1 cellular context compared by ENCODE assay signal in genomic region chr2:234823877-234824376, GRCh38.
TF ChIP-seq lines count a peak whose summit lies in the region.

No MANE protein-coding gene starts in this region.

TF ChIP-seq in HepG2, 621 proteins besides CTCF, POLR2A, EP300 and RAD21 (continued from another document):
- TF ChIP-seq TFAP4 (IDR thresholded peaks at IDR 0.05; ENCODE audit: borderline replicate concordance, low read depth) = peak; percentile 84
- peak; percentile 42; the same call in 1 of the 2 replicates for TF ChIP-seq ELF3 (CRISPR knock-in tag; IDR thresholded peaks at IDR 0.05)
- no peak for TF ChIP-seq ZNF33B (CRISPR knock-in tag; IDR thresholded peaks at IDR 0.05)
- TF ChIP-seq MEIS1 (CRISPR knock-in tag; IDR thresholded peaks at IDR 0.05; ENCODE audit: borderline replicate concordance) = no peak
- peak; percentile 50; the same call in 1 of the 2 replicates for TF ChIP-seq IRF2 (CRISPR knock-in tag; IDR thresholded peaks at IDR 0.05)
- TF ChIP-seq PBX3 (CRISPR knock-in tag; IDR thresholded peaks at IDR 0.05; ENCODE audit: borderline replicate concordance) = no peak
- no peak for TF ChIP-seq ZSCAN22 (CRISPR knock-in tag; IDR thresholded peaks at IDR 0.05)
- no peak for TF ChIP-seq MTF2 (CRISPR knock-in tag; IDR thresholded peaks at IDR 0.05; ENCODE audit: borderline replicate concordance)
- no peak for TF ChIP-seq KDM4B (CRISPR knock-in tag; IDR thresholded peaks at IDR 0.05)
- TF ChIP-seq, protein P1, sequence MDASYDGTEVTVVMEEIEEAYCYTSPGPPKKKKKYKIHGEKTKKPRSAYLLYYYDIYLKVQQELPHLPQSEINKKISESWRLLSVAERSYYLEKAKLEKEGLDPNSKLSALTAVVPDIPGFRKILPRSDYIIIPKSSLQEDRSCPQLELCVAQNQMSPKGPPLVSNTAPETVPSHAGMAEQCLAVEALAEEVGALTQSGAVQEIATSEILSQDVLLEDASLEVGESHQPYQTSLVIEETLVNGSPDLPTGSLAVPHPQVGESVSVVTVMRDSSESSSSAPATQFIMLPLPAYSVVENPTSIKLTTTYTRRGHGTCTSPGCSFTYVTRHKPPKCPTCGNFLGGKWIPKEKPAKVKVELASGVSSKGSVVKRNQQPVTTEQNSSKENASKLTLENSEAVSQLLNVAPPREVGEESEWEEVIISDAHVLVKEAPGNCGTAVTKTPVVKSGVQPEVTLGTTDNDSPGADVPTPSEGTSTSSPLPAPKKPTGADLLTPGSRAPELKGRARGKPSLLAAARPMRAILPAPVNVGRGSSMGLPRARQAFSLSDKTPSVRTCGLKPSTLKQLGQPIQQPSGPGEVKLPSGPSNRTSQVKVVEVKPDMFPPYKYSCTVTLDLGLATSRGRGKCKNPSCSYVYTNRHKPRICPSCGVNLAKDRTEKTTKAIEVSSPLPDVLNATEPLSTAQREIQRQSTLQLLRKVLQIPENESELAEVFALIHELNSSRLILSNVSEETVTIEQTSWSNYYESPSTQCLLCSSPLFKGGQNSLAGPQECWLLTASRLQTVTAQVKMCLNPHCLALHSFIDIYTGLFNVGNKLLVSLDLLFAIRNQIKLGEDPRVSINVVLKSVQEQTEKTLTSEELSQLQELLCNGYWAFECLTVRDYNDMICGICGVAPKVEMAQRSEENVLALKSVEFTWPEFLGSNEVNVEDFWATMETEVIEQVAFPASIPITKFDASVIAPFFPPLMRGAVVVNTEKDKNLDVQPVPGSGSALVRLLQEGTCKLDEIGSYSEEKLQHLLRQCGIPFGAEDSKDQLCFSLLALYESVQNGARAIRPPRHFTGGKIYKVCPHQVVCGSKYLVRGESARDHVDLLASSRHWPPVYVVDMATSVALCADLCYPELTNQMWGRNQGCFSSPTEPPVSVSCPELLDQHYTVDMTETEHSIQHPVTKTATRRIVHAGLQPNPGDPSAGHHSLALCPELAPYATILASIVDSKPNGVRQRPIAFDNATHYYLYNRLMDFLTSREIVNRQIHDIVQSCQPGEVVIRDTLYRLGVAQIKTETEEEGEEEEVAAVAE (CRISPR knock-in tag; IDR thresholded peaks at IDR 0.05; ENCODE audit: borderline replicate concordance) = no peak
- TF ChIP-seq FLYWCH1 (CRISPR knock-in tag; IDR thresholded peaks at IDR 0.05) = no peak
- TF ChIP-seq U2AF2 (IDR thresholded peaks at IDR 0.05; ENCODE audit: low read depth, low read length) = no peak
- no peak for TF ChIP-seq GFI1 (CRISPR knock-in tag; IDR thresholded peaks at IDR 0.05; ENCODE audit: borderline replicate concordance)
- TF ChIP-seq MIER3 (CRISPR knock-in tag; IDR thresholded peaks at IDR 0.05; ENCODE audit: borderline replicate concordance) = 0 out of 2 replicates have a peak, but pooled peaks have one; percentile 34
- 0 out of 3 replicates have a peak, but pooled peaks have one; percentile 22 for TF ChIP-seq MXI1 (IDR thresholded peaks at IDR 0.05; ENCODE audit: borderline replicate concordance, low read depth, low read length)
- TF ChIP-seq MZF1 (CRISPR knock-in tag; IDR thresholded peaks at IDR 0.05; ENCODE audit: borderline replicate concordance) = no peak
- TF ChIP-seq, protein P2, sequence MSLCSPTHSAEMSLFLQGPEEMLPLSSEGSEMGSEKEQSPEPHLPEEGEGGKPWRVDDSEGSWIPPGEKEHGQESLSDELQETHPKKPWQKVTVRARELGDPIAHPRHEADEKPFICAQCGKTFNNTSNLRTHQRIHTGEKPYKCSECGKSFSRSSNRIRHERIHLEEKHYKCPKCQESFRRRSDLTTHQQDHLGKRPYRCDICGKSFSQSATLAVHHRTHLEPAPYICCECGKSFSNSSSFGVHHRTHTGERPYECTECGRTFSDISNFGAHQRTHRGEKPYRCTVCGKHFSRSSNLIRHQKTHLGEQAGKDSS (CRISPR knock-in tag; IDR thresholded peaks at IDR 0.05; ENCODE audit: borderline replicate concordance, low read depth) = no peak
- TF ChIP-seq FOXA1 (IDR thresholded peaks at IDR 0.05) = no peak
- peak; percentile 80 for TF ChIP-seq FOXA1 (CRISPR knock-in tag; IDR thresholded peaks at IDR 0.05)
- TF ChIP-seq FOXJ3 (CRISPR knock-in tag; IDR thresholded peaks at IDR 0.05; ENCODE audit: borderline replicate concordance) = no peak; the same call in 1 of the 2 replicates
- no peak for TF ChIP-seq DNMT1 (CRISPR knock-in tag; IDR thresholded peaks at IDR 0.05)
- TF ChIP-seq, protein P3, sequence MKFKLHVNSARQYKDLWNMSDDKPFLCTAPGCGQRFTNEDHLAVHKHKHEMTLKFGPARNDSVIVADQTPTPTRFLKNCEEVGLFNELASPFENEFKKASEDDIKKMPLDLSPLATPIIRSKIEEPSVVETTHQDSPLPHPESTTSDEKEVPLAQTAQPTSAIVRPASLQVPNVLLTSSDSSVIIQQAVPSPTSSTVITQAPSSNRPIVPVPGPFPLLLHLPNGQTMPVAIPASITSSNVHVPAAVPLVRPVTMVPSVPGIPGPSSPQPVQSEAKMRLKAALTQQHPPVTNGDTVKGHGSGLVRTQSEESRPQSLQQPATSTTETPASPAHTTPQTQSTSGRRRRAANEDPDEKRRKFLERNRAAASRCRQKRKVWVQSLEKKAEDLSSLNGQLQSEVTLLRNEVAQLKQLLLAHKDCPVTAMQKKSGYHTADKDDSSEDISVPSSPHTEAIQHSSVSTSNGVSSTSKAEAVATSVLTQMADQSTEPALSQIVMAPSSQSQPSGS (CRISPR knock-in tag; IDR thresholded peaks at IDR 0.05) = peak; percentile 44; the same call in 1 of the 2 replicates
- TF ChIP-seq RARA (CRISPR knock-in tag; IDR thresholded peaks at IDR 0.05) = peak; percentile 78
- TF ChIP-seq, protein P4, sequence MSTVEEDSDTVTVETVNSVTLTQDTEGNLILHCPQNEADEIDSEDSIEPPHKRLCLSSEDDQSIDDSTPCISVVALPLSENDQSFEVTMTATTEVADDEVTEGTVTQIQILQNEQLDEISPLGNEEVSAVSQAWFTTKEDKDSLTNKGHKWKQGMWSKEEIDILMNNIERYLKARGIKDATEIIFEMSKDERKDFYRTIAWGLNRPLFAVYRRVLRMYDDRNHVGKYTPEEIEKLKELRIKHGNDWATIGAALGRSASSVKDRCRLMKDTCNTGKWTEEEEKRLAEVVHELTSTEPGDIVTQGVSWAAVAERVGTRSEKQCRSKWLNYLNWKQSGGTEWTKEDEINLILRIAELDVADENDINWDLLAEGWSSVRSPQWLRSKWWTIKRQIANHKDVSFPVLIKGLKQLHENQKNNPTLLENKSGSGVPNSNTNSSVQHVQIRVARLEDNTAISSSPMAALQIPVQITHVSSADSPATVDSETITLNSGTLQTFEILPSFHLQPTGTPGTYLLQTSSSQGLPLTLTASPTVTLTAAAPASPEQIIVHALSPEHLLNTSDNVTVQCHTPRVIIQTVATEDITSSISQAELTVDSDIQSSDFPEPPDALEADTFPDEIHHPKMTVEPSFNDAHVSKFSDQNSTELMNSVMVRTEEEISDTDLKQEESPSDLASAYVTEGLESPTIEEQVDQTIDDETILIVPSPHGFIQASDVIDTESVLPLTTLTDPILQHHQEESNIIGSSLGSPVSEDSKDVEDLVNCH (CRISPR knock-in tag; IDR thresholded peaks at IDR 0.05) = no peak
- no peak for TF ChIP-seq KDM5A (IDR thresholded peaks at IDR 0.05; ENCODE audit: borderline replicate concordance, low read length)
- TF ChIP-seq ZNF792 (CRISPR knock-in tag; IDR thresholded peaks at IDR 0.05) = 0 out of 2 replicates have a peak, but pooled peaks have one; percentile 32
- TF ChIP-seq, protein P5, sequence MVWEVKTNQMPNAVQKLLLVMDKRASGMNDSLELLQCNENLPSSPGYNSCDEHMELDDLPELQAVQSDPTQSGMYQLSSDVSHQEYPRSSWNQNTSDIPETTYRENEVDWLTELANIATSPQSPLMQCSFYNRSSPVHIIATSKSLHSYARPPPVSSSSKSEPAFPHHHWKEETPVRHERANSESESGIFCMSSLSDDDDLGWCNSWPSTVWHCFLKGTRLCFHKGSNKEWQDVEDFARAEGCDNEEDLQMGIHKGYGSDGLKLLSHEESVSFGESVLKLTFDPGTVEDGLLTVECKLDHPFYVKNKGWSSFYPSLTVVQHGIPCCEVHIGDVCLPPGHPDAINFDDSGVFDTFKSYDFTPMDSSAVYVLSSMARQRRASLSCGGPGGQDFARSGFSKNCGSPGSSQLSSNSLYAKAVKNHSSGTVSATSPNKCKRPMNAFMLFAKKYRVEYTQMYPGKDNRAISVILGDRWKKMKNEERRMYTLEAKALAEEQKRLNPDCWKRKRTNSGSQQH (CRISPR knock-in tag; IDR thresholded peaks at IDR 0.05; ENCODE audit: low read depth) = 0 out of 2 replicates have a peak, but pooled peaks have one; percentile 12
- TF ChIP-seq HDAC1 (CRISPR knock-in tag; IDR thresholded peaks at IDR 0.05) = peak; percentile 21; the same call in 1 of the 2 replicates
- peak; percentile 86 for TF ChIP-seq FOSL2 (CRISPR knock-in tag; IDR thresholded peaks at IDR 0.05)
- TF ChIP-seq, protein P6, sequence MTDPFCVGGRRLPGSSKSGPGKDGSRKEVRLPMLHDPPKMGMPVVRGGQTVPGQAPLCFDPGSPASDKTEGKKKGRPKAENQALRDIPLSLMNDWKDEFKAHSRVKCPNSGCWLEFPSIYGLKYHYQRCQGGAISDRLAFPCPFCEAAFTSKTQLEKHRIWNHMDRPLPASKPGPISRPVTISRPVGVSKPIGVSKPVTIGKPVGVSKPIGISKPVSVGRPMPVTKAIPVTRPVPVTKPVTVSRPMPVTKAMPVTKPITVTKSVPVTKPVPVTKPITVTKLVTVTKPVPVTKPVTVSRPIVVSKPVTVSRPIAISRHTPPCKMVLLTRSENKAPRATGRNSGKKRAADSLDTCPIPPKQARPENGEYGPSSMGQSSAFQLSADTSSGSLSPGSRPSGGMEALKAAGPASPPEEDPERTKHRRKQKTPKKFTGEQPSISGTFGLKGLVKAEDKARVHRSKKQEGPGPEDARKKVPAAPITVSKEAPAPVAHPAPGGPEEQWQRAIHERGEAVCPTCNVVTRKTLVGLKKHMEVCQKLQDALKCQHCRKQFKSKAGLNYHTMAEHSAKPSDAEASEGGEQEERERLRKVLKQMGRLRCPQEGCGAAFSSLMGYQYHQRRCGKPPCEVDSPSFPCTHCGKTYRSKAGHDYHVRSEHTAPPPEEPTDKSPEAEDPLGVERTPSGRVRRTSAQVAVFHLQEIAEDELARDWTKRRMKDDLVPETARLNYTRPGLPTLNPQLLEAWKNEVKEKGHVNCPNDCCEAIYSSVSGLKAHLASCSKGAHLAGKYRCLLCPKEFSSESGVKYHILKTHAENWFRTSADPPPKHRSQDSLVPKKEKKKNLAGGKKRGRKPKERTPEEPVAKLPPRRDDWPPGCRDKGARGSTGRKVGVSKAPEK (CRISPR knock-in tag; IDR thresholded peaks at IDR 0.05; ENCODE audit: borderline replicate concordance) = no peak
